21 cellular contexts compared by ENCODE assay signal in genomic region chr10:23864631-23865147, GRCh38.
DNase-seq lines count a peak whose midpoint lies in the region; ATAC-seq, FAIRE-seq and TF ChIP-seq lines count a peak whose summit lies in the region.
"Had no signal": no experiment of that assay in that cellular context is flagged by ENCODE, and none has a peak within 500 bp of the region (broad histone marks: within the 10 kb centered on the region; RNA-seq: fewer than 3 reads in every experiment).

No MANE protein-coding gene starts in this region.

- TF ChIP-seq POLR2A in K562 (conservative IDR thresholded peaks at IDR 0.05), result no peak

- no peaks in the 10 kb centered on the region for H3K27me3 ChIP-seq in K562 (ENCODE audit: control insufficient read depth in 2 of 2, insufficient read depth in 2 of 2, low read length in 2 of 2)
- H3K27me3 ChIP-seq: BLaER1 had no signal

- H3K27me3 Mint-ChIP-seq in stimulated activated memory B cell treated with anti-CD40 and anti-IgM and Interleukin-4, amounts not matched to agents 10 μg/mL and 1 μg/mL and 100 μg/mL, for 72 hours, result no peaks in the 10 kb centered on the region
- H3K27me3 Mint-ChIP-seq: B cell; CD4-positive, CD25-positive, alpha-beta regulatory T cell had no signal

- in situ Hi-C loops in K562 (cut with MboI), result no loop called here

- no peak for TF ChIP-seq EP300 in K562 (IDR thresholded peaks at IDR 0.05; ENCODE audit: low read length)

- no peaks in the 10 kb centered on the region for H3K36me3 ChIP-seq in HEK293 (ENCODE audit: control insufficient read depth in 2 of 2, insufficient read depth in 1 of 2, low read length in 2 of 2)
- no peaks in the 10 kb centered on the region for H3K36me3 ChIP-seq in K562 (ENCODE audit: control insufficient read depth, insufficient read depth, low read length)
- H3K36me3 ChIP-seq: BLaER1 had no signal

- TF ChIP-seq CTCF in HEK293 (tag by site-specific recombination; IDR thresholded peaks at IDR 0.05), result no peak
- no peak for TF ChIP-seq CTCF in K562 (IDR thresholded peaks at IDR 0.05 in 2 of 3, conservative IDR thresholded peaks at IDR 0.05 in 1 of 3; ENCODE audit: insufficient read depth in 2 of 3, low read depth in 1 of 3, low read length in 3 of 3)
- no peak for TF ChIP-seq CTCF in omental fat pad (IDR thresholded peaks at IDR 0.05)

- POLR2A ChIA-PET in HEK293 (lab: Yijun Ruan, JAX), result no interaction called here
- POLR2A ChIA-PET in K562 (lab: Yijun Ruan, JAX), result no interaction called here

- H3K4me1 Mint-ChIP-seq in stimulated activated memory B cell treated with anti-CD40 and anti-IgM and Interleukin-4, amounts not matched to agents 10 μg/mL and 1 μg/mL and 100 μg/mL, for 72 hours, result no peaks in the 10 kb centered on the region
- H3K4me1 Mint-ChIP-seq: B cell; CD4-positive, CD25-positive, alpha-beta regulatory T cell; GM23338; H9 had no signal

- no peak overlapping the region for H3K27ac ChIP-seq in HEK293 (ENCODE audit: extremely low read depth, low read depth, low read length)
- no peak overlapping the region for H3K27ac ChIP-seq in K562 (ENCODE audit: extremely low read depth, low read depth, low read length)
- H3K27ac ChIP-seq: BLaER1, C4-2B had no signal

- peaks cover 3% of the 10 kb centered on the region for H3K9me3 Mint-ChIP-seq in stimulated activated memory B cell treated with anti-CD40 and anti-IgM and Interleukin-4, amounts not matched to agents 10 μg/mL and 1 μg/mL and 100 μg/mL, for 72 hours
- H3K9me3 Mint-ChIP-seq: GM23338, H9 had no signal

- no peak overlapping the region for H3K4me2 ChIP-seq in K562 (ENCODE audit: insufficient read depth, low read length)
- H3K4me2 ChIP-seq: BLaER1, GM23338 had no signal

- H2AFZ ChIP-seq in K562 (ENCODE audit: low read depth, low read length), result no peak overlapping the region
- H2AFZ ChIP-seq: GM23338 had no signal

- H3K9me3 ChIP-seq in HEK293 (ENCODE audit: control insufficient read depth, insufficient read depth, low read depth, low read length), result no peaks in the 10 kb centered on the region
- no peaks in the 10 kb centered on the region for H3K9me3 ChIP-seq in K562 (replicated peaks; ENCODE audit: control insufficient read depth, insufficient read depth, low read depth, low read length)
- H3K9me3 ChIP-seq: Caco-2 had no signal

- no peak overlapping the region for H3K4me3 Mint-ChIP-seq in stimulated activated memory B cell treated with anti-CD40 and anti-IgM and Interleukin-4, amounts not matched to agents 10 μg/mL and 1 μg/mL and 100 μg/mL, for 72 hours
- H3K4me3 Mint-ChIP-seq: B cell; CD4-positive, CD25-positive, alpha-beta regulatory T cell; CD8-positive, alpha-beta T cell; GM23338; H9; HFFc6 had no signal

- ATAC-seq in K562 (no peak), HG02763 (IDR thresholded peaks at IDR 0.05; ENCODE audit: unreplicated experiment) (no peak), omental fat pad (ENCODE audit: low FRiP score) (no peak)
- no peak for ATAC-seq in stimulated activated memory B cell treated with anti-CD40 and anti-IgM and Interleukin-4, amounts not matched to agents 10 μg/mL and 1 μg/mL and 100 μg/mL, for 72 hours
- ATAC-seq: CD8-positive, alpha-beta T cell; GM23338; HCT116 had no signal

- DNase-seq in DMS53 (lab: John Stamatoyannopoulos, UW) (peak; percentile 77), K562 (ENCODE audit: extremely low read depth in 1 of 4, low spot score in 3 of 4) (no peak), omental fat pad (ENCODE audit: low spot score) (no peak)
- DNase-seq: Caco-2; CD4-positive, CD25-positive, alpha-beta regulatory T cell; CD8-positive, alpha-beta T cell; DMS153; DMS79 treated with DMSO at 0.1 percent for 48 hours; GF-D8; H9; HFFc6 had no signal

- FAIRE-seq in K562 (lab: Jason Lieb, UNC), result no peak
- FAIRE-seq: GM12891, GM18507 had no signal

- H3K36me3 Mint-ChIP-seq in stimulated activated memory B cell treated with anti-CD40 and anti-IgM and Interleukin-4, amounts not matched to agents 10 μg/mL and 1 μg/mL and 100 μg/mL, for 72 hours, result no peaks in the 10 kb centered on the region
- H3K36me3 Mint-ChIP-seq: CD4-positive, CD25-positive, alpha-beta regulatory T cell; CD8-positive, alpha-beta T cell had no signal

- BruUV-seq in K562 (replicated peaks; lab: Mats Ljungman, UMichigan), result no TSS peak

- CTCF ChIA-PET in HEK293 (lab: Yijun Ruan, JAX), result no interaction called here
- CTCF ChIA-PET in K562 (lab: Yijun Ruan, JAX; ENCODE audit: low intra/inter-chr PET ratio), result no interaction called here

- H3K9ac ChIP-seq in K562 (ENCODE audit: insufficient read depth in 1 of 2, low read depth in 2 of 2, low read length in 2 of 2), result no peak overlapping the region
- H3K9ac ChIP-seq: BLaER1 had no signal

- H3K4me3 ChIP-seq in HEK293 (ENCODE audit: low read depth, low read length) (no peak overlapping the region), K562 (no peak overlapping the region)
- H3K4me3 ChIP-seq: BLaER1, GM23338 had no signal

- H3K79me2 ChIP-seq in K562 (ENCODE audit: control insufficient read depth, insufficient read depth, low read length), result no peaks in the 10 kb centered on the region

- H3K4me1 ChIP-seq in HEK293 (ENCODE audit: control insufficient read depth, insufficient read depth, low read length), result no peaks in the 10 kb centered on the region
- H3K4me1 ChIP-seq in K562 (replicated peaks in 1 of 2; ENCODE audit: control insufficient read depth in 2 of 2, insufficient read depth in 2 of 2, low read length in 2 of 2), result no peaks in the 10 kb centered on the region
- H3K4me1 ChIP-seq: Caco-2 had no signal

- no peak for TF ChIP-seq RAD21 in K562 (CRISPR knock-in tag; conservative IDR thresholded peaks at IDR 0.05 in 1 of 2, IDR thresholded peaks at IDR 0.05 in 1 of 2)

- no peak overlapping the region for H3K27ac Mint-ChIP-seq in stimulated activated memory B cell treated with anti-CD40 and anti-IgM and Interleukin-4, amounts not matched to agents 10 μg/mL and 1 μg/mL and 100 μg/mL, for 72 hours
- H3K27ac Mint-ChIP-seq: B cell; CD4-positive, CD25-positive, alpha-beta regulatory T cell; CD8-positive, alpha-beta T cell; GM23338; H9; HFFc6 had no signal

- H3K9me1 ChIP-seq in K562 (ENCODE audit: control insufficient read depth, insufficient read depth, low read length), result no peaks in the 10 kb centered on the region

- H4K20me1 ChIP-seq in K562 (replicated peaks; ENCODE audit: control insufficient read depth, insufficient read depth, low read length), result no peaks in the 10 kb centered on the region
- H4K20me1 ChIP-seq: BLaER1 had no signal

- intact Hi-C loops in K562 (cut with micrococcal nuclease), result no loop called here

TF ChIP-seq in HEK293, 187 proteins besides CTCF, POLR2A, EP300 and RAD21:
- TF ChIP-seq ZNF10 (tag by site-specific recombination; IDR thresholded peaks at IDR 0.05) (peak; percentile 84), ZNF341 (tag by site-specific recombination; IDR thresholded peaks at IDR 0.05; ENCODE audit: low read depth) (no peak), ZNF670 (tag by site-specific recombination; IDR thresholded peaks at IDR 0.05; ENCODE audit: low read depth) (no peak)
- TF ChIP-seq, protein P1, sequence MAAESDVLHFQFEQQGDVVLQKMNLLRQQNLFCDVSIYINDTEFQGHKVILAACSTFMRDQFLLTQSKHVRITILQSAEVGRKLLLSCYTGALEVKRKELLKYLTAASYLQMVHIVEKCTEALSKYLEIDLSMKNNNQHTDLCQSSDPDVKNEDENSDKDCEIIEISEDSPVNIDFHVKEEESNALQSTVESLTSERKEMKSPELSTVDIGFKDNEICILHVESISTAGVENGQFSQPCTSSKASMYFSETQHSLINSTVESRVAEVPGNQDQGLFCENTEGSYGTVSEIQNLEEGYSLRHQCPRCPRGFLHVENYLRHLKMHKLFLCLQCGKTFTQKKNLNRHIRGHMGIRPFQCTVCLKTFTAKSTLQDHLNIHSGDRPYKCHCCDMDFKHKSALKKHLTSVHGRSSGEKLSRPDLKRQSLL (tag by site-specific recombination; IDR thresholded peaks at IDR 0.05), result no peak

TF ChIP-seq in K562, 482 proteins besides CTCF, POLR2A, EP300 and RAD21:
- TF ChIP-seq STAT6 (CRISPR knock-in tag; IDR thresholded peaks at IDR 0.05), result no peak
- peak; percentile 87 for TF ChIP-seq ZNF134 (CRISPR knock-in tag; conservative IDR thresholded peaks at IDR 0.05)
- TF ChIP-seq PPARD (CRISPR knock-in tag; IDR thresholded peaks at IDR 0.05), result no peak
